In the genomic region with DNA sequence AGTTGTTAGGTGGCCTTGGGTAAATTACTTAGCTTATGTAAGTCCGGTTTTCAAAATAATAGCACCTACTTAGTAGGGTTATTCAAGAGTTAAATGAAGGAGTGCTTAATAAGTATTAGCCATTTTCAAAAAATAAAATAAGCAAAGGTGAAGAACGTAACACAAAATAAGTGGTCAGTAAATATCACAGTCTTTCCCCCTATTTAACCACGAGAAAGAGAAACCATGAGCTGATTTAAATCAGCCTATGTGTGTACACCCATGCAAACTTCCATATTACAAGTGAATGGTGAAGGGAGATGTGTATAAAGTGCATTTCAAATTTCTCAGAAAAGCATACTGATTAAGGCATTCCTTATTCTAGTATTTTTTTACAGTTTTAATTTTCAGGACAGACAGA, we compare ENCODE assay signal across 9 cellular contexts. TPM values are rescaled to one million over a fixed set of nuclear protein-coding genes. Genes with fewer than 3 reads are reported as not detected.
A peak's percentile ranks its signal among the peaks of the same experiment; 100 is the strongest.
DNase-seq lines count a peak whose midpoint lies in the region; TF ChIP-seq lines count a peak whose summit lies in the region.
"Had no signal": no experiment of that assay in that cellular context is flagged by ENCODE, and none has a peak within 500 bp of the region (broad histone marks: within the 10 kb centered on the region; RNA-seq: fewer than 3 reads in every experiment).

No MANE protein-coding gene starts in this region.

- WGBS in spleen, 5 donors: 6 to 27% (median 15%) methylated on average over 3 of the region's 3 CpGs

- no peaks in the 10 kb centered on the region for H3K36me3 Mint-ChIP-seq in Calu3 (ENCODE audit: insufficient read depth, unreplicated experiment)

- H3K27me3 Mint-ChIP-seq in Calu3 (ENCODE audit: unreplicated experiment): peaks cover 11% of the 10 kb centered on the region

- peaks cover 31 to 100% (median 78%) of the 10 kb centered on the region in 6 donors for H3K4me1 ChIP-seq in spleen

- BruUV-seq in Calu3 (replicated peaks; lab: Mats Ljungman, UMichigan): no TSS peak

- H3K27me3 ChIP-seq in spleen (replicated peaks in 1 of 7): no peaks in the 10 kb centered on the region

- H3K9me3 ChIP-seq in spleen: no peaks in the 10 kb centered on the region

- no peak overlapping the region for H3K4me3 Mint-ChIP-seq in Calu3 (ENCODE audit: low read depth, unreplicated experiment)

- H3K27ac ChIP-seq in coronary artery: peak overlapping the region; percentile 40 to 58
- H3K27ac ChIP-seq in spleen: peak overlapping the region; percentile 81 to 97 (median 94)

- peaks cover 7% of the 10 kb centered on the region for H3K4me1 Mint-ChIP-seq in Calu3 (ENCODE audit: low read depth, unreplicated experiment)

- DNase-seq in MV-4-11 (lab: John Stamatoyannopoulos, UW) (peak; percentile 15), coronary artery (ENCODE audit: low spot score) (no peak), spleen (no peak), NCI-H748 (lab: John Stamatoyannopoulos, UW; ENCODE audit: unreplicated experiment) (no peak), Calu3 (no peak), LoVo (ENCODE audit: low spot score) (no peak)
- DNase-seq: GOT3; stimulated activated CD4-positive, alpha-beta T cell treated with anti-CD3 and anti-CD28 coated beads, Interleukin-15, amount 100 ng/mL, for 24 hours had no signal

- peak; percentile 32 for TF ChIP-seq POLR2A in GM19099 (IDR thresholded peaks at IDR 0.05; ENCODE audit: extremely low read depth, insufficient read length, low read depth)
- TF ChIP-seq POLR2A in spleen (IDR thresholded peaks at IDR 0.05): no peak

- H3K36me3 ChIP-seq in spleen: peaks cover 0 to 13% (median under 1%) of the 10 kb centered on the region in 6 donors

- TF ChIP-seq CTCF in coronary artery (IDR thresholded peaks at IDR 0.05): no peak
- TF ChIP-seq CTCF in spleen (IDR thresholded peaks at IDR 0.05 in 8 of 11, conservative IDR thresholded peaks at IDR 0.05 in 3 of 11): no peak
- no peak for TF ChIP-seq CTCF in Calu3 (IDR thresholded peaks at IDR 0.05; ENCODE audit: unreplicated experiment)

- peaks cover 2% of the 10 kb centered on the region for H3K9me3 Mint-ChIP-seq in Calu3 (ENCODE audit: low read depth, unreplicated experiment)

- H3K4me3 ChIP-seq in coronary artery: peak overlapping the region; percentile 39
- H3K4me3 ChIP-seq in spleen: peak overlapping the region; percentile 27 to 74 (median 36)

- intact Hi-C loops in spleen (cut with DNase I; ENCODE audit: low total_unique reads): no loop called here
- intact Hi-C loops in Calu3 (cut with micrococcal nuclease; ENCODE audit: unreplicated experiment): no loop called here

- H3K27ac Mint-ChIP-seq in Calu3 (ENCODE audit: unreplicated experiment): no peak overlapping the region

- CTCF ChIA-PET in Calu3 (lab: Charles Lee): interaction anchor here (0.7 kb wide), 1 partner anchor 55 kb away, joined by 8 read pairs; no protein-coding TSS in a partner anchor

RNA-seq across cellular contexts. Expression of a gene that starts 2.2 kb away (rescaled TPM):
- total RNA-seq in spleen (100 to 1,000 TPM; 153 to 265 (median 242) TPM), Calu3 (2022) (0.73 and 0.87 TPM in 2 replicates)
- 10 to 100 TPM; 74.9 to 86.3 (median 82.8) TPM for polyA plus RNA-seq in spleen

Comparison
In these comparisons a context has a peak if more than half of its experiments do, and no peak if none do; other contexts are left out.
1. RNA of a gene that starts 2.2 kb away (total RNA-seq): 153 to 265 TPM in spleen; 0.73 to 0.87 TPM in Calu3; every median in the first group is over 10 times any median in the second.